In genomic region chr1:150515328-150516049, GRCh38 we compare ENCODE assay signal across 8 cellular contexts. TPM values are rescaled to one million over a fixed set of nuclear protein-coding genes. Genes with fewer than 3 reads are reported as not detected.
A peak's percentile ranks its signal among the peaks of the same experiment; 100 is the strongest.
DNase-seq lines count a peak whose midpoint lies in the region; ATAC-seq lines count a peak whose summit lies in the region.

Gene FALEC (plus strand): TSS chr1:150515752.

- ATAC-seq in GM19035 (IDR thresholded peaks at IDR 0.05; ENCODE audit: unreplicated experiment), result peak; percentile 96
- ATAC-seq in HG03354 (IDR thresholded peaks at IDR 0.05; ENCODE audit: poor library complexity, severe bottlenecking, unreplicated experiment), result peak; percentile 95

- DNase-seq in AG20443 (ENCODE audit: low spot score), result peak; percentile 99
- peak; percentile 96 for DNase-seq in NCI-H446 treated with DMSO at 0.1 percent for 48 hours (lab: John Stamatoyannopoulos, UW)
- peak; percentile 94 for DNase-seq in activated CD4-positive, CD25-positive, alpha-beta regulatory T cell treated with anti-CD3 and anti-CD28 coated beads, Interleukin-2, amount 50 U/mL, for 72 hours
- peak; percentile 100 for DNase-seq in cerebellum (ENCODE audit: low spot score)
- peak; percentile 90 for DNase-seq in kidney glomerular epithelial cell (lab: John Stamatoyannopoulos, UW)
- peak; percentile 83 to 87 for DNase-seq in stimulated activated CD4-positive, alpha-beta T cell treated with anti-CD3 and anti-CD28 coated beads, Interleukin-15, amount 100 ng/mL, for 48 hours (ENCODE audit: low read depth in 2 of 2)

RNA-seq across cellular contexts. Expression of gene FALEC, which starts in this region (rescaled TPM):
- total RNA-seq in cerebellum, result 2.2 TPM

Comparison
In these comparisons a context has a peak if more than half of its experiments do, and no peak if none do; other contexts are left out.
1. Peak in every context shown above with its lines: DNase-seq and ATAC-seq.